ENCODE assay signal across 9 cellular contexts in genomic region chr20:49675368-49676151, GRCh38. TPM values are rescaled to one million over a fixed set of nuclear protein-coding genes. Genes with fewer than 3 reads are reported as not detected.
A peak's percentile ranks its signal among the peaks of the same experiment; 100 is the strongest.
DNase-seq lines count a peak whose midpoint lies in the region; ATAC-seq and TF ChIP-seq lines count a peak whose summit lies in the region.
"Had no signal": no experiment of that assay in that cellular context is flagged by ENCODE, and none has a peak within 500 bp of the region (broad histone marks: within the 10 kb centered on the region; RNA-seq: fewer than 3 reads in every experiment).

No MANE protein-coding gene starts in this region.

- no peaks in the 10 kb centered on the region for H3K9me3 ChIP-seq in CD4-positive, alpha-beta memory T cell (ENCODE audit: control insufficient read depth in 1 of 2, low read length in 2 of 2)
- no peaks in the 10 kb centered on the region for H3K9me3 ChIP-seq in HUES64 (ENCODE audit: insufficient read depth, low read depth, low read length)
- no peaks in the 10 kb centered on the region for H3K9me3 ChIP-seq in gastroesophageal sphincter
- H3K9me3 ChIP-seq in BE2C, result no peaks in the 10 kb centered on the region

- H3K4me1 Mint-ChIP-seq in CD4-positive, alpha-beta memory T cell, result peaks cover 46 to 90% (median 68%) of the 10 kb centered on the region in 4 donors

- CTCF ChIA-PET in CD4-positive, alpha-beta memory T cell (lab: Charles Lee; ENCODE audit: partially characterized antibody), result interaction anchor here (0.7 to 1.8 kb wide), 10 partner anchors 8 to 212 kb away, joined by 3 to 7 read pairs (median 3); no protein-coding TSS in a partner anchor

- no peak for DNase-seq in CD4-positive, alpha-beta memory T cell
- peak; percentile 95 for DNase-seq in kidney tubule cell (ENCODE audit: low spot score)
- no peak for DNase-seq in NCI-H82 (lab: John Stamatoyannopoulos, UW)
- no peak for DNase-seq in NCI-H526 (lab: John Stamatoyannopoulos, UW)
- no peak for DNase-seq in BE2C
- DNase-seq: SHP77 had no signal

- H3K27ac Mint-ChIP-seq in CD4-positive, alpha-beta memory T cell, result peak overlapping the region; percentile 67 to 93 (median 87)

- intact Hi-C loops in CD4-positive, alpha-beta memory T cell (cut with micrococcal nuclease), result loop anchor here (5.0 kb wide), 1 partner anchor 37 kb away; the partner anchor contains the start of gene B4GALT5

- ATAC-seq in GM21447 (IDR thresholded peaks at IDR 0.05; ENCODE audit: unreplicated experiment) (peak; percentile 47), gastroesophageal sphincter (no peak)

- TF ChIP-seq EP300 in gastroesophageal sphincter (IDR thresholded peaks at IDR 0.05), result no peak

- no peak for TF ChIP-seq CTCF in gastroesophageal sphincter (IDR thresholded peaks at IDR 0.05)
- no peak for TF ChIP-seq CTCF in BE2C (IDR thresholded peaks at IDR 0.05; ENCODE audit: low read depth, low read length)

- peaks cover 88% of the 10 kb centered on the region for H3K4me1 ChIP-seq in CD4-positive, alpha-beta memory T cell (ENCODE audit: insufficient read depth, low read length)
- H3K4me1 ChIP-seq in HUES64 (ENCODE audit: insufficient read depth, low read length) (peaks cover 74% of the 10 kb centered on the region), gastroesophageal sphincter (peaks cover 27 to 95% (median 51%) of the 10 kb centered on the region in 3 donors), BE2C (peaks cover 59% of the 10 kb centered on the region)

- no peak overlapping the region for H3K9ac ChIP-seq in HUES64 (ENCODE audit: low read depth, low read length)

- H3K27me3 Mint-ChIP-seq in CD4-positive, alpha-beta memory T cell, result no peaks in the 10 kb centered on the region

- no peak for TF ChIP-seq POLR2A in gastroesophageal sphincter (IDR thresholded peaks at IDR 0.05)

- no peaks in the 10 kb centered on the region for H3K27me3 ChIP-seq in CD4-positive, alpha-beta memory T cell (ENCODE audit: insufficient read depth, low read length)
- H3K27me3 ChIP-seq in HUES64 (ENCODE audit: insufficient read depth, low read length) (no peaks in the 10 kb centered on the region), gastroesophageal sphincter (no peaks in the 10 kb centered on the region), BE2C (no peaks in the 10 kb centered on the region)

- peak overlapping the region in 5 of 8 donors; percentile 11 to 55 (median 23) for H3K4me3 Mint-ChIP-seq in CD4-positive, alpha-beta memory T cell

- no peak overlapping the region for H3K4me3 ChIP-seq in CD4-positive, alpha-beta memory T cell (ENCODE audit: low read length in 2 of 2)
- H3K4me3 ChIP-seq in HUES64 (ENCODE audit: low read length), result no peak overlapping the region
- no peak overlapping the region for H3K4me3 ChIP-seq in gastroesophageal sphincter
- H3K4me3 ChIP-seq in BE2C (ENCODE audit: low read depth, low read length), result no peak overlapping the region

- peaks cover 0 to 2% (median 0%) of the 10 kb centered on the region in 8 donors for H3K9me3 Mint-ChIP-seq in CD4-positive, alpha-beta memory T cell

- H3K27ac ChIP-seq in CD4-positive, alpha-beta memory T cell (ENCODE audit: low read depth, low read length), result peak overlapping the region; percentile 29
- peak overlapping the region; percentile 38; the same call in 1 of the 2 replicates for H3K27ac ChIP-seq in HUES64 (ENCODE audit: low read depth, low read length)
- no peak overlapping the region for H3K27ac ChIP-seq in gastroesophageal sphincter

- 84% methylated on average over 7 of the region's 9 CpGs for WGBS in HUES64
- 75 to 79% methylated on average over 9 of the region's 9 CpGs for WGBS in gastroesophageal sphincter (ENCODE audit: low coverage in 1 of 2), 2 donors

- no peaks in the 10 kb centered on the region for H3K36me3 ChIP-seq in CD4-positive, alpha-beta memory T cell (ENCODE audit: insufficient read depth, low read length)
- H3K36me3 ChIP-seq in HUES64 (ENCODE audit: insufficient read depth, low read length), result no peaks in the 10 kb centered on the region
- H3K36me3 ChIP-seq in gastroesophageal sphincter, result no peaks in the 10 kb centered on the region
- no peaks in the 10 kb centered on the region for H3K36me3 ChIP-seq in BE2C

- POLR2A ChIA-PET in CD4-positive, alpha-beta memory T cell (lab: Charles Lee; ENCODE audit: partially characterized antibody), result interaction anchor here (1.0 to 2.4 kb wide), 7 partner anchors 9 to 137 kb away, joined by 3 to 11 read pairs (median 5); partner anchors contain the start of genes B4GALT5 and SLC9A8

- H3K36me3 Mint-ChIP-seq in CD4-positive, alpha-beta memory T cell, result no peaks in the 10 kb centered on the region

RNA-seq across cellular contexts. Expression of gene B4GALT5, which starts 38.1 kb away (rescaled TPM):
- total RNA-seq in CD4-positive, alpha-beta memory T cell, result 1 to 10 TPM; 5.5 to 6.2 TPM
- polyA plus RNA-seq in CD4-positive, alpha-beta memory T cell, result 1 to 10 TPM in 1 of 2 donors, under 1 TPM in 1; 0.43 to 2.4 TPM
- polyA plus RNA-seq in HUES64 (2013, experiment 1 of 2), result 37.2 TPM
- polyA plus RNA-seq in HUES64 (2013, experiment 2 of 2), result 38.5 TPM
- total RNA-seq in gastroesophageal sphincter, result 10 to 100 TPM; 20.2 to 35.6 (median 28.8) TPM
- polyA plus RNA-seq in BE2C (2012; ENCODE audit: insufficient read depth, insufficient read length, low read depth), result 36.9 TPM

Comparison
In these comparisons a context has a peak if more than half of its experiments do, and no peak if none do; other contexts are left out.
1. H3K27ac ChIP-seq: peak in CD4-positive, alpha-beta memory T cell (single experiment) and HUES64 (single experiment); none in gastroesophageal sphincter (0 of 4).